1 cellular context compared by ENCODE assay signal in the genomic region with DNA sequence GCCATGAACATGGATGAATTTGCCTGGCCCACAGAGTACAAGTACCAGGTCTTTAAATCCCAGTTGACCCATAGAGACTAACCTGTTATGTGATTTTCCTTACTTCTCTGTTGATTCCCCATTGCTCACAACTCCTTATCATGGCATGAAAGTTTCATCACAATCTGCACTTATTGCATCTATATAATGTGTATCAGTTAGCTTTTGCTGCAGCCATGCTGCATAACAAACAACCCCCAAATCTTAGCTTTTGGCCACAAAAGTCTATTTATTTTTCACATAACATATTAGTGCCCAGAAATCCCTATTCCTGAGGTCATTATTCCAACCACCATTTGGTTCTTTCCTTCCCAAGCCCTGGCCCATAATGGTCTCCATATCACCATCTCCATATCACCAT.
TF ChIP-seq lines count a peak whose summit lies in the region.

No MANE protein-coding gene starts in this region.

TF ChIP-seq in K562, 482 proteins besides CTCF, POLR2A, EP300 and RAD21 (continued from another document):
- TF ChIP-seq BCLAF1 (IDR thresholded peaks at IDR 0.05; ENCODE audit: borderline replicate concordance in 1 of 2, control insufficient read depth in 1 of 2, low read depth in 2 of 2, low read length in 1 of 2) (no peak), ZNF224 (CRISPR knock-in tag; IDR thresholded peaks at IDR 0.05) (no peak), TAF1 (IDR thresholded peaks at IDR 0.05; ENCODE audit: control insufficient read depth, extremely low read depth, insufficient read depth, low read length, severe bottlenecking) (no peak), POLR2AphosphoS5 (IDR thresholded peaks at IDR 0.05; ENCODE audit: control insufficient read depth, insufficient read depth, low read depth, low read length) (no peak), CBX3 (IDR thresholded peaks at IDR 0.05; ENCODE audit: borderline replicate concordance in 1 of 2, low read length in 2 of 2) (0 out of 3 replicates have a peak, but pooled peaks of 1 of the 2 experiments have one; percentile 36), ZNF589 (CRISPR knock-in tag; IDR thresholded peaks at IDR 0.05; ENCODE audit: low read depth) (no peak), L3MBTL2 (IDR thresholded peaks at IDR 0.05) (no peak), RBM25 (IDR thresholded peaks at IDR 0.05; ENCODE audit: low read depth, low read length, severe bottlenecking) (peak; percentile 60), BCOR (IDR thresholded peaks at IDR 0.05) (peak; percentile 64; the same call in 1 of the 2 replicates), SMARCC2 (IDR thresholded peaks at IDR 0.05; ENCODE audit: low read depth) (no peak), RCOR1 (IDR thresholded peaks at IDR 0.05; ENCODE audit: borderline replicate concordance in 1 of 2, low read depth in 2 of 2, low read length in 2 of 2) (no peak), ZNF592 (IDR thresholded peaks at IDR 0.05) (no peak), ZNF780A (CRISPR knock-in tag; IDR thresholded peaks at IDR 0.05) (no peak), LEF1 (IDR thresholded peaks at IDR 0.05) (no peak)
- TF ChIP-seq, protein P1, sequence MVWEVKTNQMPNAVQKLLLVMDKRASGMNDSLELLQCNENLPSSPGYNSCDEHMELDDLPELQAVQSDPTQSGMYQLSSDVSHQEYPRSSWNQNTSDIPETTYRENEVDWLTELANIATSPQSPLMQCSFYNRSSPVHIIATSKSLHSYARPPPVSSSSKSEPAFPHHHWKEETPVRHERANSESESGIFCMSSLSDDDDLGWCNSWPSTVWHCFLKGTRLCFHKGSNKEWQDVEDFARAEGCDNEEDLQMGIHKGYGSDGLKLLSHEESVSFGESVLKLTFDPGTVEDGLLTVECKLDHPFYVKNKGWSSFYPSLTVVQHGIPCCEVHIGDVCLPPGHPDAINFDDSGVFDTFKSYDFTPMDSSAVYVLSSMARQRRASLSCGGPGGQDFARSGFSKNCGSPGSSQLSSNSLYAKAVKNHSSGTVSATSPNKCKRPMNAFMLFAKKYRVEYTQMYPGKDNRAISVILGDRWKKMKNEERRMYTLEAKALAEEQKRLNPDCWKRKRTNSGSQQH (CRISPR knock-in tag; IDR thresholded peaks at IDR 0.05): no peak
- TF ChIP-seq, protein P2, sequence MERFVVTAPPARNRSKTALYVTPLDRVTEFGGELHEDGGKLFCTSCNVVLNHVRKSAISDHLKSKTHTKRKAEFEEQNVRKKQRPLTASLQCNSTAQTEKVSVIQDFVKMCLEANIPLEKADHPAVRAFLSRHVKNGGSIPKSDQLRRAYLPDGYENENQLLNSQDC (CRISPR knock-in tag; IDR thresholded peaks at IDR 0.05): no peak
